Comparison of ENCODE assay signal across 1 cellular context in genomic region chr14:92366237-92366636, GRCh38.
TF ChIP-seq lines count a peak whose summit lies in the region.

No MANE protein-coding gene starts in this region.

TF ChIP-seq in HepG2, 621 proteins besides CTCF, POLR2A, EP300 and RAD21 (continued from another document):
- peak; percentile 75 for TF ChIP-seq SPEN (CRISPR knock-in tag; IDR thresholded peaks at IDR 0.05; ENCODE audit: low read depth)
- TF ChIP-seq POGZ (CRISPR knock-in tag; IDR thresholded peaks at IDR 0.05), result 0 out of 2 replicates have a peak, but pooled peaks have one; percentile 38
- TF ChIP-seq HDAC2 (CRISPR knock-in tag; IDR thresholded peaks at IDR 0.05), result peak; percentile 47; the same call in 1 of the 2 replicates
- no peak for TF ChIP-seq FOSL1 (CRISPR knock-in tag; IDR thresholded peaks at IDR 0.05; ENCODE audit: borderline replicate concordance)
- peak; percentile 37; the same call in 1 of the 2 replicates for TF ChIP-seq HOXA3 (CRISPR knock-in tag; IDR thresholded peaks at IDR 0.05)
- peak; percentile 90 for TF ChIP-seq TEAD3 (CRISPR knock-in tag; optimal IDR thresholded peaks at IDR 0.05; ENCODE audit: borderline replicate concordance)
- peak; percentile 88; the same call in 1 of the 2 replicates for TF ChIP-seq SIX1 (CRISPR knock-in tag; IDR thresholded peaks at IDR 0.05; ENCODE audit: borderline replicate concordance)
- TF ChIP-seq RCOR2 (CRISPR knock-in tag; IDR thresholded peaks at IDR 0.05), result 0 out of 2 replicates have a peak, but pooled peaks have one; percentile 33
- TF ChIP-seq ELF3 (CRISPR knock-in tag; IDR thresholded peaks at IDR 0.05), result no peak
- TF ChIP-seq MTA1 (CRISPR knock-in tag; IDR thresholded peaks at IDR 0.05; ENCODE audit: borderline replicate concordance), result peak; percentile 83
- TF ChIP-seq ATRX (CRISPR knock-in tag; IDR thresholded peaks at IDR 0.05; ENCODE audit: borderline replicate concordance), result no peak
- TF ChIP-seq BCL3 (CRISPR knock-in tag; IDR thresholded peaks at IDR 0.05), result 0 out of 2 replicates have a peak, but pooled peaks have one; percentile 36
- TF ChIP-seq KDM5B (CRISPR knock-in tag; IDR thresholded peaks at IDR 0.05; ENCODE audit: borderline replicate concordance), result peak; percentile 48; the same call in 1 of the 2 replicates
- no peak for TF ChIP-seq FOXP1 (IDR thresholded peaks at IDR 0.05)
- peak; percentile 28; the same call in 1 of the 2 replicates for TF ChIP-seq FOXP1 (CRISPR knock-in tag; IDR thresholded peaks at IDR 0.05)
- 0 out of 2 replicates have a peak, but pooled peaks have one; percentile 37 for TF ChIP-seq NR1H2 (CRISPR knock-in tag; IDR thresholded peaks at IDR 0.05; ENCODE audit: borderline replicate concordance, low read depth)
- TF ChIP-seq ZNF766 (CRISPR knock-in tag; IDR thresholded peaks at IDR 0.05; ENCODE audit: borderline replicate concordance), result peak; percentile 76; the same call in 1 of the 2 replicates
- TF ChIP-seq ZNF160 (CRISPR knock-in tag; IDR thresholded peaks at IDR 0.05), result peak; percentile 53; the same call in 1 of the 2 replicates
- peak; percentile 46; the same call in 1 of the 2 replicates for TF ChIP-seq PITX1 (CRISPR knock-in tag; IDR thresholded peaks at IDR 0.05)
- 0 out of 2 replicates have a peak, but pooled peaks have one; percentile 33 for TF ChIP-seq POGK (CRISPR knock-in tag; conservative IDR thresholded peaks at IDR 0.05)
- TF ChIP-seq LCORL (IDR thresholded peaks at IDR 0.05), result no peak
- peak; percentile 92 for TF ChIP-seq LCORL (CRISPR knock-in tag; IDR thresholded peaks at IDR 0.05)
- 0 out of 2 replicates have a peak, but pooled peaks have one; percentile 21 for TF ChIP-seq ZNF782 (CRISPR knock-in tag; IDR thresholded peaks at IDR 0.05; ENCODE audit: borderline replicate concordance)
- peak; percentile 33; the same call in 1 of the 2 replicates for TF ChIP-seq ZGPAT (CRISPR knock-in tag; IDR thresholded peaks at IDR 0.05)
- TF ChIP-seq HOMEZ (CRISPR knock-in tag; IDR thresholded peaks at IDR 0.05; ENCODE audit: low read depth), result no peak
- peak; percentile 67 for TF ChIP-seq NR2C2 (CRISPR knock-in tag; IDR thresholded peaks at IDR 0.05; ENCODE audit: borderline replicate concordance)
- no peak for TF ChIP-seq ZBTB38 (CRISPR knock-in tag; IDR thresholded peaks at IDR 0.05)
- TF ChIP-seq ZFAT (CRISPR knock-in tag; conservative IDR thresholded peaks at IDR 0.05), result no peak
- TF ChIP-seq JUND (CRISPR knock-in tag; IDR thresholded peaks at IDR 0.05), result peak; percentile 69; the same call in 1 of the 2 replicates
- peak; percentile 44; the same call in 1 of the 2 replicates for TF ChIP-seq IRF9 (CRISPR knock-in tag; IDR thresholded peaks at IDR 0.05; ENCODE audit: borderline replicate concordance)
- 0 out of 2 replicates have a peak, but pooled peaks have one; percentile 53 for TF ChIP-seq SNAI1 (CRISPR knock-in tag; IDR thresholded peaks at IDR 0.05; ENCODE audit: borderline replicate concordance)
- peak; percentile 71; the same call in 1 of the 2 replicates for TF ChIP-seq ARNTL (CRISPR knock-in tag; IDR thresholded peaks at IDR 0.05)
